In the genomic region with DNA sequence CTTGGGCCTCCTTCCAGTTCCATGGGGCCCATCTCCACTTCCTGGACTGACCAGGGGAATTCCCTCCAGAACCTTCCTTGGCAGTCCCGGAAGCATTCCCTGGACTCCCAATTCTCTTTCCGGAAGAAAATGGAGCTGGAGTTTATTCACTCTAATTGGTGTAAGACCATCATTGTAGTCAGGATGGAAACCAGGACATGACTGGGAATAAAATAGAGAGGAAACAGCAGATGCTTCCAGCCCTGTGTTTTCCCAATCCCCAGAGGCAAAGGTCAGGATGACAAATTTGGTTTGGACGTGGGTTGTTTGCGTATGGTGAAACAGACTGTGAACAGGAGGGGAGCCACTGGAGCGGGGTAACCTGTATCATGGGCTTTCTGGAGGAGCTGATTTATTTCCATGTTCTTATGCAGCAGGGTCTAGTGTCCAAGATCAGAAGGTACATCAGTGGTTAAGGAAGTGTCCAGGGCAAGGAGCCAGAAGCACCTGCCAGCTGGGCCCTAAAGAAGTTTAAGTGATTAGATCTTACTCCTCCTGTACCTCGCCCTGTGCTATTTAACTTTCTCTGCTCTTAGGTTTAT, we compare ENCODE assay signal across 1 cellular context.
TF ChIP-seq lines count a peak whose summit lies in the region.

No MANE protein-coding gene starts in this region.

TF ChIP-seq in HepG2, 621 proteins besides CTCF, POLR2A, EP300 and RAD21 (continued from another document and continues in another):
- TF ChIP-seq, protein P1, sequence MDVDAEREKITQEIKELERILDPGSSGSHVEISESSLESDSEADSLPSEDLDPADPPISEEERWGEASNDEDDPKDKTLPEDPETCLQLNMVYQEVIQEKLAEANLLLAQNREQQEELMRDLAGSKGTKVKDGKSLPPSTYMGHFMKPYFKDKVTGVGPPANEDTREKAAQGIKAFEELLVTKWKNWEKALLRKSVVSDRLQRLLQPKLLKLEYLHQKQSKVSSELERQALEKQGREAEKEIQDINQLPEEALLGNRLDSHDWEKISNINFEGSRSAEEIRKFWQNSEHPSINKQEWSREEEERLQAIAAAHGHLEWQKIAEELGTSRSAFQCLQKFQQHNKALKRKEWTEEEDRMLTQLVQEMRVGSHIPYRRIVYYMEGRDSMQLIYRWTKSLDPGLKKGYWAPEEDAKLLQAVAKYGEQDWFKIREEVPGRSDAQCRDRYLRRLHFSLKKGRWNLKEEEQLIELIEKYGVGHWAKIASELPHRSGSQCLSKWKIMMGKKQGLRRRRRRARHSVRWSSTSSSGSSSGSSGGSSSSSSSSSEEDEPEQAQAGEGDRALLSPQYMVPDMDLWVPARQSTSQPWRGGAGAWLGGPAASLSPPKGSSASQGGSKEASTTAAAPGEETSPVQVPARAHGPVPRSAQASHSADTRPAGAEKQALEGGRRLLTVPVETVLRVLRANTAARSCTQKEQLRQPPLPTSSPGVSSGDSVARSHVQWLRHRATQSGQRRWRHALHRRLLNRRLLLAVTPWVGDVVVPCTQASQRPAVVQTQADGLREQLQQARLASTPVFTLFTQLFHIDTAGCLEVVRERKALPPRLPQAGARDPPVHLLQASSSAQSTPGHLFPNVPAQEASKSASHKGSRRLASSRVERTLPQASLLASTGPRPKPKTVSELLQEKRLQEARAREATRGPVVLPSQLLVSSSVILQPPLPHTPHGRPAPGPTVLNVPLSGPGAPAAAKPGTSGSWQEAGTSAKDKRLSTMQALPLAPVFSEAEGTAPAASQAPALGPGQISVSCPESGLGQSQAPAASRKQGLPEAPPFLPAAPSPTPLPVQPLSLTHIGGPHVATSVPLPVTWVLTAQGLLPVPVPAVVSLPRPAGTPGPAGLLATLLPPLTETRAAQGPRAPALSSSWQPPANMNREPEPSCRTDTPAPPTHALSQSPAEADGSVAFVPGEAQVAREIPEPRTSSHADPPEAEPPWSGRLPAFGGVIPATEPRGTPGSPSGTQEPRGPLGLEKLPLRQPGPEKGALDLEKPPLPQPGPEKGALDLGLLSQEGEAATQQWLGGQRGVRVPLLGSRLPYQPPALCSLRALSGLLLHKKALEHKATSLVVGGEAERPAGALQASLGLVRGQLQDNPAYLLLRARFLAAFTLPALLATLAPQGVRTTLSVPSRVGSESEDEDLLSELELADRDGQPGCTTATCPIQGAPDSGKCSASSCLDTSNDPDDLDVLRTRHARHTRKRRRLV (CRISPR knock-in tag; IDR thresholded peaks at IDR 0.05) = no peak
- TF ChIP-seq SMAD1 (CRISPR knock-in tag; IDR thresholded peaks at IDR 0.05; ENCODE audit: borderline replicate concordance, low read depth) = no peak
- TF ChIP-seq CCDC6 (CRISPR knock-in tag; IDR thresholded peaks at IDR 0.05) = no peak
- TF ChIP-seq ZNF20 (CRISPR knock-in tag; IDR thresholded peaks at IDR 0.05) = no peak
- TF ChIP-seq, protein P2, sequence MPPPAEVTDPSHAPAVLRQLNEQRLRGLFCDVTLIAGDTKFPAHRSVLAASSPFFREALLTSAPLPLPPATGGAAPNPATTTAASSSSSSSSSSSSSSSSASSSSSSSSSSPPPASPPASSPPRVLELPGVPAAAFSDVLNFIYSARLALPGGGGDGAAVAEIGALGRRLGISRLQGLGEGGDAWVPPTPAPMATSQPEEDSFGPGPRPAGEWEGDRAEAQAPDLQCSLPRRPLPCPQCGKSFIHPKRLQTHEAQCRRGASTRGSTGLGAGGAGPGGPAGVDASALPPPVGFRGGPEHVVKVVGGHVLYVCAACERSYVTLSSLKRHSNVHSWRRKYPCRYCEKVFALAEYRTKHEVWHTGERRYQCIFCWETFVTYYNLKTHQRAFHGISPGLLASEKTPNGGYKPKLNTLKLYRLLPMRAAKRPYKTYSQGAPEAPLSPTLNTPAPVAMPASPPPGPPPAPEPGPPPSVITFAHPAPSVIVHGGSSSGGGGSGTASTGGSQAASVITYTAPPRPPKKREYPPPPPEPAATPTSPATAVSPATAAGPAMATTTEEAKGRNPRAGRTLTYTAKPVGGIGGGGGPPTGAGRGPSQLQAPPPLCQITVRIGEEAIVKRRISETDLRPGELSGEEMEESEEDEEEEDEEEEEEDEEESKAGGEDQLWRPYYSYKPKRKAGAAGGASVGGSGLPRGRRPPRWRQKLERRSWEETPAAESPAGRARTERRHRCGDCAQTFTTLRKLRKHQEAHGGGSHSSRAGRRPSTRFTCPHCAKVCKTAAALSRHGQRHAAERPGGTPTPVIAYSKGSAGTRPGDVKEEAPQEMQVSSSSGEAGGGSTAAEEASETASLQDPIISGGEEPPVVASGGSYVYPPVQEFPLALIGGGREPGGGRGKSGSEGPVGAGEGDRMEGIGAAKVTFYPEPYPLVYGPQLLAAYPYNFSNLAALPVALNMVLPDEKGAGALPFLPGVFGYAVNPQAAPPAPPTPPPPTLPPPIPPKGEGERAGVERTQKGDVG (CRISPR knock-in tag; IDR thresholded peaks at IDR 0.05; ENCODE audit: borderline replicate concordance) = no peak
- TF ChIP-seq PHF20 (CRISPR knock-in tag; IDR thresholded peaks at IDR 0.05) = peak; percentile 93
- TF ChIP-seq ZNF354B (CRISPR knock-in tag; IDR thresholded peaks at IDR 0.05) = no peak
- no peak for TF ChIP-seq SRSF4 (IDR thresholded peaks at IDR 0.05; ENCODE audit: low read depth, low read length, poor library complexity, severe bottlenecking)
- 0 out of 2 replicates have a peak, but pooled peaks have one; percentile 13 for TF ChIP-seq ZNF317 (CRISPR knock-in tag; IDR thresholded peaks at IDR 0.05)
- no peak for TF ChIP-seq PTBP1 (IDR thresholded peaks at IDR 0.05; ENCODE audit: low read depth, low read length, poor library complexity, severe bottlenecking)
- TF ChIP-seq ZNF564 (CRISPR knock-in tag; IDR thresholded peaks at IDR 0.05) = no peak
- no peak for TF ChIP-seq JDP2 (CRISPR knock-in tag; IDR thresholded peaks at IDR 0.05; ENCODE audit: borderline replicate concordance)
- no peak for TF ChIP-seq AGO2 (optimal IDR thresholded peaks at IDR 0.05; ENCODE audit: low read depth, low read length)
- TF ChIP-seq ZNF205 (CRISPR knock-in tag; IDR thresholded peaks at IDR 0.05) = peak; percentile 86; the same call in 1 of the 2 replicates
- TF ChIP-seq ZNF337 (CRISPR knock-in tag; IDR thresholded peaks at IDR 0.05; ENCODE audit: borderline replicate concordance, low read depth) = no peak
- TF ChIP-seq ZNF781 (CRISPR knock-in tag; IDR thresholded peaks at IDR 0.05; ENCODE audit: borderline replicate concordance, not compliant biosample characterization) = peak; percentile 75
- 0 out of 2 replicates have a peak, but pooled peaks have one; percentile 37 for TF ChIP-seq ZNF724P (CRISPR knock-in tag; IDR thresholded peaks at IDR 0.05; ENCODE audit: borderline replicate concordance)
- TF ChIP-seq EZH2 (conservative IDR thresholded peaks at IDR 0.05; ENCODE audit: low read depth, low read length) = no peak
- TF ChIP-seq GLI4 (CRISPR knock-in tag; IDR thresholded peaks at IDR 0.05; ENCODE audit: borderline replicate concordance) = no peak
- TF ChIP-seq ZBTB21 (CRISPR knock-in tag; IDR thresholded peaks at IDR 0.05) = no peak
- TF ChIP-seq ZNF83 (CRISPR knock-in tag; IDR thresholded peaks at IDR 0.05; ENCODE audit: borderline replicate concordance) = no peak
- TF ChIP-seq ZBTB7A (CRISPR knock-in tag; IDR thresholded peaks at IDR 0.05) = no peak; the same call in 1 of the 2 replicates
- no peak for TF ChIP-seq CHCHD3 (CRISPR knock-in tag; IDR thresholded peaks at IDR 0.05)
- TF ChIP-seq KLF16 (CRISPR knock-in tag; IDR thresholded peaks at IDR 0.05) = peak in 1 of 2 experiments; percentile 58; a peak in 1 of 4 replicates
- 0 out of 2 replicates have a peak, but pooled peaks have one; percentile 61 for TF ChIP-seq ZNF557 (CRISPR knock-in tag; IDR thresholded peaks at IDR 0.05)
- no peak for TF ChIP-seq ZNF10 (CRISPR knock-in tag; IDR thresholded peaks at IDR 0.05; ENCODE audit: borderline replicate concordance, low read depth)
- TF ChIP-seq SOX13 (IDR thresholded peaks at IDR 0.05) = no peak
- peak in 1 of 2 experiments; percentile 52; a peak in 2 of 4 replicates for TF ChIP-seq SOX13 (CRISPR knock-in tag; conservative IDR thresholded peaks at IDR 0.05 in 1 of 2, IDR thresholded peaks at IDR 0.05 in 1 of 2)
- TF ChIP-seq ZNF547 (CRISPR knock-in tag; IDR thresholded peaks at IDR 0.05) = no peak; the same call in 1 of the 2 replicates
- TF ChIP-seq, protein P3, sequence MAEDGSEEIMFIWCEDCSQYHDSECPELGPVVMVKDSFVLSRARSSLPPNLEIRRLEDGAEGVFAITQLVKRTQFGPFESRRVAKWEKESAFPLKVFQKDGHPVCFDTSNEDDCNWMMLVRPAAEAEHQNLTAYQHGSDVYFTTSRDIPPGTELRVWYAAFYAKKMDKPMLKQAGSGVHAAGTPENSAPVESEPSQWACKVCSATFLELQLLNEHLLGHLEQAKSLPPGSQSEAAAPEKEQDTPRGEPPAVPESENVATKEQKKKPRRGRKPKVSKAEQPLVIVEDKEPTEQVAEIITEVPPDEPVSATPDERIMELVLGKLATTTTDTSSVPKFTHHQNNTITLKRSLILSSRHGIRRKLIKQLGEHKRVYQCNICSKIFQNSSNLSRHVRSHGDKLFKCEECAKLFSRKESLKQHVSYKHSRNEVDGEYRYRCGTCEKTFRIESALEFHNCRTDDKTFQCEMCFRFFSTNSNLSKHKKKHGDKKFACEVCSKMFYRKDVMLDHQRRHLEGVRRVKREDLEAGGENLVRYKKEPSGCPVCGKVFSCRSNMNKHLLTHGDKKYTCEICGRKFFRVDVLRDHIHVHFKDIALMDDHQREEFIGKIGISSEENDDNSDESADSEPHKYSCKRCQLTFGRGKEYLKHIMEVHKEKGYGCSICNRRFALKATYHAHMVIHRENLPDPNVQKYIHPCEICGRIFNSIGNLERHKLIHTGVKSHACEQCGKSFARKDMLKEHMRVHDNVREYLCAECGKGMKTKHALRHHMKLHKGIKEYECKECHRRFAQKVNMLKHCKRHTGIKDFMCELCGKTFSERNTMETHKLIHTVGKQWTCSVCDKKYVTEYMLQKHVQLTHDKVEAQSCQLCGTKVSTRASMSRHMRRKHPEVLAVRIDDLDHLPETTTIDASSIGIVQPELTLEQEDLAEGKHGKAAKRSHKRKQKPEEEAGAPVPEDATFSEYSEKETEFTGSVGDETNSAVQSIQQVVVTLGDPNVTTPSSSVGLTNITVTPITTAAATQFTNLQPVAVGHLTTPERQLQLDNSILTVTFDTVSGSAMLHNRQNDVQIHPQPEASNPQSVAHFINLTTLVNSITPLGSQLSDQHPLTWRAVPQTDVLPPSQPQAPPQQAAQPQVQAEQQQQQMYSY (CRISPR knock-in tag; IDR thresholded peaks at IDR 0.05) = 0 out of 2 replicates have a peak, but pooled peaks have one; percentile 22
- TF ChIP-seq GABPA (IDR thresholded peaks at IDR 0.05; ENCODE audit: low read depth, low read length) = peak; percentile 70
- peak; percentile 96 for TF ChIP-seq GABPA (CRISPR knock-in tag; IDR thresholded peaks at IDR 0.05; ENCODE audit: low read depth)
- no peak for TF ChIP-seq ZNF777 (CRISPR knock-in tag; IDR thresholded peaks at IDR 0.05)
- TF ChIP-seq ZNF776 (CRISPR knock-in tag; IDR thresholded peaks at IDR 0.05) = no peak
- TF ChIP-seq, protein P4, sequence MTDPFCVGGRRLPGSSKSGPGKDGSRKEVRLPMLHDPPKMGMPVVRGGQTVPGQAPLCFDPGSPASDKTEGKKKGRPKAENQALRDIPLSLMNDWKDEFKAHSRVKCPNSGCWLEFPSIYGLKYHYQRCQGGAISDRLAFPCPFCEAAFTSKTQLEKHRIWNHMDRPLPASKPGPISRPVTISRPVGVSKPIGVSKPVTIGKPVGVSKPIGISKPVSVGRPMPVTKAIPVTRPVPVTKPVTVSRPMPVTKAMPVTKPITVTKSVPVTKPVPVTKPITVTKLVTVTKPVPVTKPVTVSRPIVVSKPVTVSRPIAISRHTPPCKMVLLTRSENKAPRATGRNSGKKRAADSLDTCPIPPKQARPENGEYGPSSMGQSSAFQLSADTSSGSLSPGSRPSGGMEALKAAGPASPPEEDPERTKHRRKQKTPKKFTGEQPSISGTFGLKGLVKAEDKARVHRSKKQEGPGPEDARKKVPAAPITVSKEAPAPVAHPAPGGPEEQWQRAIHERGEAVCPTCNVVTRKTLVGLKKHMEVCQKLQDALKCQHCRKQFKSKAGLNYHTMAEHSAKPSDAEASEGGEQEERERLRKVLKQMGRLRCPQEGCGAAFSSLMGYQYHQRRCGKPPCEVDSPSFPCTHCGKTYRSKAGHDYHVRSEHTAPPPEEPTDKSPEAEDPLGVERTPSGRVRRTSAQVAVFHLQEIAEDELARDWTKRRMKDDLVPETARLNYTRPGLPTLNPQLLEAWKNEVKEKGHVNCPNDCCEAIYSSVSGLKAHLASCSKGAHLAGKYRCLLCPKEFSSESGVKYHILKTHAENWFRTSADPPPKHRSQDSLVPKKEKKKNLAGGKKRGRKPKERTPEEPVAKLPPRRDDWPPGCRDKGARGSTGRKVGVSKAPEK (CRISPR knock-in tag; IDR thresholded peaks at IDR 0.05; ENCODE audit: borderline replicate concordance) = peak; percentile 84; the same call in 1 of the 2 replicates
- TF ChIP-seq, protein P5, sequence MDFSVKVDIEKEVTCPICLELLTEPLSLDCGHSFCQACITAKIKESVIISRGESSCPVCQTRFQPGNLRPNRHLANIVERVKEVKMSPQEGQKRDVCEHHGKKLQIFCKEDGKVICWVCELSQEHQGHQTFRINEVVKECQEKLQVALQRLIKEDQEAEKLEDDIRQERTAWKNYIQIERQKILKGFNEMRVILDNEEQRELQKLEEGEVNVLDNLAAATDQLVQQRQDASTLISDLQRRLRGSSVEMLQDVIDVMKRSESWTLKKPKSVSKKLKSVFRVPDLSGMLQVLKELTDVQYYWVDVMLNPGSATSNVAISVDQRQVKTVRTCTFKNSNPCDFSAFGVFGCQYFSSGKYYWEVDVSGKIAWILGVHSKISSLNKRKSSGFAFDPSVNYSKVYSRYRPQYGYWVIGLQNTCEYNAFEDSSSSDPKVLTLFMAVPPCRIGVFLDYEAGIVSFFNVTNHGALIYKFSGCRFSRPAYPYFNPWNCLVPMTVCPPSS (IDR thresholded peaks at IDR 0.05) = no peak
- TF ChIP-seq, protein P6, sequence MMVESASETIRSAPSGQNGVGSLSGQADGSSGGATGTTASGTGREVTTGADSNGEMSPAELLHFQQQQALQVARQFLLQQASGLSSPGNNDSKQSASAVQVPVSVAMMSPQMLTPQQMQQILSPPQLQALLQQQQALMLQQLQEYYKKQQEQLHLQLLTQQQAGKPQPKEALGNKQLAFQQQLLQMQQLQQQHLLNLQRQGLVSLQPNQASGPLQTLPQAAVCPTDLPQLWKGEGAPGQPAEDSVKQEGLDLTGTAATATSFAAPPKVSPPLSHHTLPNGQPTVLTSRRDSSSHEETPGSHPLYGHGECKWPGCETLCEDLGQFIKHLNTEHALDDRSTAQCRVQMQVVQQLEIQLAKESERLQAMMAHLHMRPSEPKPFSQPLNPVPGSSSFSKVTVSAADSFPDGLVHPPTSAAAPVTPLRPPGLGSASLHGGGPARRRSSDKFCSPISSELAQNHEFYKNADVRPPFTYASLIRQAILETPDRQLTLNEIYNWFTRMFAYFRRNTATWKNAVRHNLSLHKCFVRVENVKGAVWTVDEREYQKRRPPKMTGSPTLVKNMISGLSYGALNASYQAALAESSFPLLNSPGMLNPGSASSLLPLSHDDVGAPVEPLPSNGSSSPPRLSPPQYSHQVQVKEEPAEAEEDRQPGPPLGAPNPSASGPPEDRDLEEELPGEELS (CRISPR knock-in tag; IDR thresholded peaks at IDR 0.05) = no peak
- TF ChIP-seq HNRNPL (IDR thresholded peaks at IDR 0.05; ENCODE audit: low read depth, low read length) = no peak
